ENCODE assay signal across 1 cellular context in genomic region chr10:124697837-124698559, GRCh38.
TF ChIP-seq lines count a peak whose summit lies in the region.

No MANE protein-coding gene starts in this region.

TF ChIP-seq in GM12878, 131 proteins besides CTCF, POLR2A, EP300 and RAD21 (continued from another document and continues in another):
- TF ChIP-seq E4F1 (IDR thresholded peaks at IDR 0.05; ENCODE audit: borderline replicate concordance, partially characterized antibody) (no peak), SUPT20H (IDR thresholded peaks at IDR 0.05; ENCODE audit: borderline replicate concordance, control insufficient read depth, low read depth, low read length) (no peak), ZNF687 (IDR thresholded peaks at IDR 0.05) (peak; percentile 98), LARP7 (IDR thresholded peaks at IDR 0.05) (peak; percentile 17; the same call in 1 of the 2 replicates), RELB (IDR thresholded peaks at IDR 0.05; ENCODE audit: low read depth) (peak; percentile 71), SIX5 (IDR thresholded peaks at IDR 0.05; ENCODE audit: low read depth, low read length, severe bottlenecking) (no peak), PAX5 (IDR thresholded peaks at IDR 0.05; ENCODE audit: borderline replicate concordance, low read depth, low read length) (no peak), POLR2AphosphoS5 (IDR thresholded peaks at IDR 0.05; ENCODE audit: low read length) (0 out of 2 replicates have a peak, but pooled peaks have one; percentile 24), MYC (IDR thresholded peaks at IDR 0.05; ENCODE audit: insufficient read depth, insufficient read length, insufficient replicate concordance, low read length, severe bottlenecking) (no peak), HSF1 (IDR thresholded peaks at IDR 0.05; ENCODE audit: low read depth, low read length) (no peak), GATAD2B (conservative IDR thresholded peaks at IDR 0.05; ENCODE audit: low read depth) (peak; percentile 36), YY1 (IDR thresholded peaks at IDR 0.05; ENCODE audit: low read depth, low read length) (peak; percentile 90), CHD4 (IDR thresholded peaks at IDR 0.05) (no peak), RUNX3 (IDR thresholded peaks at IDR 0.05; ENCODE audit: low read length) (peak; percentile 15; the same call in 1 of the 2 replicates), TBL1XR1 (IDR thresholded peaks at IDR 0.05; ENCODE audit: low read depth, low read length) (0 out of 2 replicates have a peak, but pooled peaks have one; percentile 19), ZNF24 (IDR thresholded peaks at IDR 0.05) (peak; percentile 96), ZBTB33 (IDR thresholded peaks at IDR 0.05) (no peak), ZNF592 (IDR thresholded peaks at IDR 0.05) (peak; percentile 81), ATF7 (IDR thresholded peaks at IDR 0.05; ENCODE audit: low read depth) (no peak), CREM (IDR thresholded peaks at IDR 0.05; ENCODE audit: low read depth) (no peak; the same call in 1 of the 2 replicates), IKZF2 (IDR thresholded peaks at IDR 0.05) (0 out of 4 replicates have a peak, but pooled peaks of 1 of the 2 experiments have one; percentile 16), MEF2A (IDR thresholded peaks at IDR 0.05; ENCODE audit: insufficient read depth, low read depth, low read length) (no peak), KDM1A (IDR thresholded peaks at IDR 0.05; ENCODE audit: borderline replicate concordance) (no peak), MAX (IDR thresholded peaks at IDR 0.05; ENCODE audit: low read depth, low read length) (peak; percentile 40; the same call in 1 of the 2 replicates), ATF2 (IDR thresholded peaks at IDR 0.05; ENCODE audit: low read length) (no peak), DPF2 (IDR thresholded peaks at IDR 0.05) (peak; percentile 23; the same call in 1 of the 2 replicates), EED (IDR thresholded peaks at IDR 0.05; ENCODE audit: low read depth) (peak; percentile 50; the same call in 1 of the 2 replicates), MLLT1 (IDR thresholded peaks at IDR 0.05) (0 out of 2 replicates have a peak, but pooled peaks have one; percentile 30), KLF5 (IDR thresholded peaks at IDR 0.05; ENCODE audit: partially characterized antibody) (no peak), BRCA1 (IDR thresholded peaks at IDR 0.05; ENCODE audit: low read depth, low read length) (no peak), CHD2 (IDR thresholded peaks at IDR 0.05; ENCODE audit: borderline replicate concordance, low read depth, low read length) (peak; percentile 60; the same call in 1 of the 2 replicates), IRF3 (IDR thresholded peaks at IDR 0.05) (no peak), RB1 (IDR thresholded peaks at IDR 0.05; ENCODE audit: borderline replicate concordance) (no peak), SUZ12 (IDR thresholded peaks at IDR 0.05; ENCODE audit: unreplicated experiment) (no peak), MEF2B (IDR thresholded peaks at IDR 0.05; ENCODE audit: partially characterized antibody, poor library complexity, severe bottlenecking) (peak; percentile 13), RELA (IDR thresholded peaks at IDR 0.05; ENCODE audit: borderline replicate concordance, partially characterized antibody) (peak; percentile 78), POU2F2 (IDR thresholded peaks at IDR 0.05; ENCODE audit: borderline replicate concordance, low read depth, low read length) (peak; percentile 19; the same call in 1 of the 3 replicates), IKZF1 (conservative IDR thresholded peaks at IDR 0.05) (peak; percentile 59), BHLHE40 (IDR thresholded peaks at IDR 0.05; ENCODE audit: borderline replicate concordance in 1 of 2, low read depth in 2 of 2, low read length in 1 of 2) (peak; percentile 49 to 64; a peak in 3 of 4 replicates)
